In the genomic region with DNA sequence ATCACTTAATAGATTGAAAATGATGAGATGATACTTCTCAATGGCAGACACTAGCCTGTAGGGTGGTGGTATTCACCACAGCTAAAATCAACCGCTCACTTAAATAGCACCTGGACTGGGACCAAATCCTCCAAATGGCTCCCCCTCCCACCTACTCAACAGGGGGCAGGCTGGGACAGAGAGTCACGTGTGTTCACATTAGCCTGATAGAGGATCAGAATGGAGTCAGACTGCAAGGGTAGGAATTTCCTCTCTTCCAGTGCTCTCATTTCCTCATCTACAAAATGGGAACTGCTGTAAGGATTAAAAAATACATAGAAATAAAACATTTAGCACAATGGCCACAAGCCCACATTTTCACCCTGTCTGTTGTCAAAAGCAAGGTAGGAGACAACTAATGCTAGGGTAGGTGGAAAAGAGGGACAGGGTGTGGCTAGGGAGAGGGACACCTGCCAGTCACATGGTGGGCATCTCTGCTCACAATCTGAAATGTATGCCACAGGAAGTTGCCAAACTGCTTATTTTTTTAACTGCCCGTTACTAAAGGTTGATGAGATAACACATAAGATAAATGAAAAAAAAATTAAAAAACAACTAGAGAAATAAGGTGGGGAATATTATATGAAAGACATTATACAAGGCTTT, we compare ENCODE assay signal across 15 cellular contexts. TPM values are rescaled to one million over a fixed set of nuclear protein-coding genes. Genes with fewer than 3 reads are reported as not detected.
DNase-seq lines count a peak whose midpoint lies in the region; ATAC-seq and TF ChIP-seq lines count a peak whose summit lies in the region.
"Had no signal": no experiment of that assay in that cellular context is flagged by ENCODE, and none has a peak within 500 bp of the region (broad histone marks: within the 10 kb centered on the region; RNA-seq: fewer than 3 reads in every experiment).

No MANE protein-coding gene starts in this region.

- ATAC-seq in heart left ventricle (peak in 3 of 4 donors; percentile 31 to 67 (median 45)), mucosa of descending colon (no peak)
- ATAC-seq in activated naive CD8-positive, alpha-beta T cell treated with anti-CD3 and anti-CD28 coated beads, Interleukin-2, amount 50 U/mL, for 24 hours = no peak
- ATAC-seq in stimulated activated naive B cell treated with anti-CD40 and anti-IgM and Interleukin-4, amounts not matched to agents 10 μg/mL and 1 μg/mL and 100 μg/mL, for 72 hours (replicated peaks) = no peak

- peaks cover 74% of the 10 kb centered on the region for H3K36me3 Mint-ChIP-seq in activated naive CD8-positive, alpha-beta T cell treated with anti-CD3 and anti-CD28 coated beads, Interleukin-2, amount 50 U/mL, for 24 hours (ENCODE audit: low read depth)
- H3K36me3 Mint-ChIP-seq in stimulated activated naive B cell treated with anti-CD40 and anti-IgM and Interleukin-4, amounts not matched to agents 10 μg/mL and 1 μg/mL and 100 μg/mL, for 72 hours = peaks cover 11 to 34% of the 10 kb centered on the region in 2 donors

- H3K4me1 Mint-ChIP-seq in activated naive CD8-positive, alpha-beta T cell treated with anti-CD3 and anti-CD28 coated beads, Interleukin-2, amount 50 U/mL, for 24 hours = peaks cover 86% of the 10 kb centered on the region
- H3K4me1 Mint-ChIP-seq in stimulated activated naive B cell treated with anti-CD40 and anti-IgM and Interleukin-4, amounts not matched to agents 10 μg/mL and 1 μg/mL and 100 μg/mL, for 72 hours = peaks cover 32 to 57% of the 10 kb centered on the region in 2 donors

- H3K36me3 ChIP-seq in heart left ventricle (no peaks in the 10 kb centered on the region), right atrium auricular region (no peaks in the 10 kb centered on the region), mucosa of descending colon (ENCODE audit: low read depth) (no peaks in the 10 kb centered on the region)

- H3K4me3 ChIP-seq in heart left ventricle = no peak overlapping the region
- no peak overlapping the region for H3K4me3 ChIP-seq in right atrium auricular region
- no peak overlapping the region for H3K4me3 ChIP-seq in mucosa of descending colon

- H3K27ac ChIP-seq in heart left ventricle (no peak overlapping the region), right atrium auricular region (no peak overlapping the region), caudate nucleus (ENCODE audit: low read depth, low read length) (no peak overlapping the region)

- H3K4me1 ChIP-seq in heart left ventricle = peaks cover 0 to 25% (median 5%) of the 10 kb centered on the region in 12 donors
- H3K4me1 ChIP-seq in right atrium auricular region = no peaks in the 10 kb centered on the region
- H3K4me1 ChIP-seq in mucosa of descending colon (ENCODE audit: low read depth) = peaks cover 4% of the 10 kb centered on the region

- TF ChIP-seq CTCF in heart left ventricle (IDR thresholded peaks at IDR 0.05) (no peak), right atrium auricular region (IDR thresholded peaks at IDR 0.05) (no peak), mucosa of descending colon (IDR thresholded peaks at IDR 0.05) (no peak)

- no peaks in the 10 kb centered on the region for H3K27me3 Mint-ChIP-seq in activated naive CD8-positive, alpha-beta T cell treated with anti-CD3 and anti-CD28 coated beads, Interleukin-2, amount 50 U/mL, for 24 hours
- no peaks in the 10 kb centered on the region for H3K27me3 Mint-ChIP-seq in stimulated activated naive B cell treated with anti-CD40 and anti-IgM and Interleukin-4, amounts not matched to agents 10 μg/mL and 1 μg/mL and 100 μg/mL, for 72 hours

- peak in 2 of 5 donors; percentile 29 to 39 for DNase-seq in heart left ventricle
- no peak for DNase-seq in right atrium auricular region (ENCODE audit: low spot score)
- peak; percentile 55 for DNase-seq in NAMALWA (ENCODE audit: low spot score)
- DNase-seq in activated naive CD8-positive, alpha-beta T cell treated with anti-CD3 and anti-CD28 coated beads, Interleukin-2, amount 50 U/mL, for 24 hours = no peak
- DNase-seq in stimulated activated naive B cell treated with anti-CD40 and anti-IgM and Interleukin-4, amounts not matched to agents 10 μg/mL and 1 μg/mL and 100 μg/mL, for 72 hours = no peak
- no peak for DNase-seq in GOT3 (lab: John Stamatoyannopoulos, UW)
- DNase-seq in mucosa of descending colon = no peak
- DNase-seq in caudate nucleus (lab: John Stamatoyannopoulos, UW) = no peak
- DNase-seq: amniotic stem cell; foreskin fibroblast; islet precursor cell; retina; RPMI8226; stimulated activated CD4-positive, alpha-beta T cell treated with anti-CD3 and anti-CD28 coated beads, Interleukin-4, amount 100 ng/mL, for 24 hours; stimulated activated naive CD4-positive, alpha-beta T cell had no signal

- no peak for TF ChIP-seq POLR2A in heart left ventricle (IDR thresholded peaks at IDR 0.05)

- no peak overlapping the region for H3K4me3 Mint-ChIP-seq in activated naive CD8-positive, alpha-beta T cell treated with anti-CD3 and anti-CD28 coated beads, Interleukin-2, amount 50 U/mL, for 24 hours
- peak overlapping the region in 1 of 2 donors; percentile 29 for H3K4me3 Mint-ChIP-seq in stimulated activated naive B cell treated with anti-CD40 and anti-IgM and Interleukin-4, amounts not matched to agents 10 μg/mL and 1 μg/mL and 100 μg/mL, for 72 hours

- H3K9me3 ChIP-seq in heart left ventricle (no peaks in the 10 kb centered on the region), right atrium auricular region (no peaks in the 10 kb centered on the region), mucosa of descending colon (no peaks in the 10 kb centered on the region)

- no peaks in the 10 kb centered on the region for H3K27me3 ChIP-seq in heart left ventricle
- no peaks in the 10 kb centered on the region for H3K27me3 ChIP-seq in right atrium auricular region

- H3K27ac Mint-ChIP-seq in activated naive CD8-positive, alpha-beta T cell treated with anti-CD3 and anti-CD28 coated beads, Interleukin-2, amount 50 U/mL, for 24 hours = peak overlapping the region; percentile 77
- peak overlapping the region; percentile 79 for H3K27ac Mint-ChIP-seq in stimulated activated naive B cell treated with anti-CD40 and anti-IgM and Interleukin-4, amounts not matched to agents 10 μg/mL and 1 μg/mL and 100 μg/mL, for 72 hours

- no peaks in the 10 kb centered on the region for H3K9me3 Mint-ChIP-seq in activated naive CD8-positive, alpha-beta T cell treated with anti-CD3 and anti-CD28 coated beads, Interleukin-2, amount 50 U/mL, for 24 hours
- no peaks in the 10 kb centered on the region for H3K9me3 Mint-ChIP-seq in stimulated activated naive B cell treated with anti-CD40 and anti-IgM and Interleukin-4, amounts not matched to agents 10 μg/mL and 1 μg/mL and 100 μg/mL, for 72 hours

- 18 to 27% (median 23%) methylated on average over 3 of the region's 3 CpGs for WGBS in heart left ventricle, 4 donors

- intact Hi-C loops in heart left ventricle (cut with DNase I) (loop anchor here in 1 of 10 donors (5.0 kb wide), 1 partner anchor 46 kb away; no protein-coding TSS in a partner anchor), mucosa of descending colon (cut with DNase I, micrococcal nuclease) (no loop called here)

RNA-seq across cellular contexts. Expression of a gene that starts 55.3 kb away (rescaled TPM):
- total RNA-seq in heart left ventricle (1 to 10 TPM in 8 of 9 donors, under 1 TPM in 1; 0.76 to 8.4 (median 4.0) TPM), right atrium auricular region (1 to 10 TPM in 1 of 2 donors, under 1 TPM in 1; 0.82 to 2.2 TPM), mucosa of descending colon (1 to 10 TPM in 2 of 3 donors, under 1 TPM in 1; 0.96 to 1.6 (median 1.2) TPM)
- polyA plus RNA-seq in heart left ventricle = under 1 TPM; 0.23 to 0.24 TPM

Comparison
In these comparisons a context has a peak if more than half of its experiments do, and no peak if none do; other contexts are left out.
1. ATAC-seq: peak in heart left ventricle (3 of 4); none in activated naive CD8-positive, alpha-beta T cell treated with anti-CD3 and anti-CD28 coated beads, Interleukin-2, amount 50 U/mL, for 24 hours (single experiment), stimulated activated naive B cell treated with anti-CD40 and anti-IgM and Interleukin-4, amounts not matched to agents 10 μg/mL and 1 μg/mL and 100 μg/mL, for 72 hours (0 of 2) and mucosa of descending colon (single experiment).